ENCODE assay signal across 9 cellular contexts in the genomic region with DNA sequence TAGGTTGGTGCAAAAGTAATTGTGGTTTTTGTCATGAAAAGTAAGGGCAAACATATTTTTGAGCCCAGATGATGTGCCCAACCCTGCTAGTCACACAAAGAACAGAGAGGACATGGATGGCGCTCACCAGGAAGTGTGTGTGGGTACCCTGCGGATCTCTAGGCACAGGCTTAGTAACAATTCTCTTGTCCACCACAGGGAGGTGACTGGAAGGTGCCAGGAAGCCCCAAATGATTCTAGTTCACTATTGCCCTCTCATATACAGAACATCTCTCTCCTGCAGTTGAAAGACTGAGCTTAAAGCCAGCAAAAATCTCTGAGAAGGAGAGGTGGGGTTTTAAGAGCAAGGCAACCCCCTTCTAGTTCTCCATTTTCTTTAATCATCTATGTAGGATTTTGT.
DNase-seq lines count a peak whose midpoint lies in the region; ATAC-seq and TF ChIP-seq lines count a peak whose summit lies in the region.
"Had no signal": no experiment of that assay in that cellular context is flagged by ENCODE, and none has a peak within 500 bp of the region (broad histone marks: within the 10 kb centered on the region; RNA-seq: fewer than 3 reads in every experiment).

No MANE protein-coding gene starts in this region.

- CTCF ChIA-PET in SK-N-SH (lab: Yijun Ruan, JAX), result interaction anchor here (2.1 to 5.8 kb wide), 3 partner anchors 17 to 471 kb away, joined by 5 to 25 read pairs (median 14); no protein-coding TSS in a partner anchor
- CTCF ChIA-PET in PC-3 (lab: Charles Lee), result no interaction called here

- no peak overlapping the region for H3K4me2 ChIP-seq in SK-N-SH
- H3K4me2 ChIP-seq in PC-3 (ENCODE audit: low read length), result no peak overlapping the region

- no peak for DNase-seq in activated T-cell treated with anti-CD3 and anti-CD28 coated beads, Interleukin-2, amount 50 U/mL, for 4 hours
- no peak for DNase-seq in activated T-cell treated with anti-CD3 and anti-CD28 coated beads, Interleukin-2, amount 50 U/mL, for 24 hours
- DNase-seq in SK-N-SH (no peak), HuH-7.5 (ENCODE audit: low spot score) (no peak), PC-3 (no peak)
- DNase-seq: amniotic stem cell had no signal

- H3K36me3 Mint-ChIP-seq in activated T-cell treated with anti-CD3 and anti-CD28 coated beads, Interleukin-2, amount 50 U/mL, for 4 hours (ENCODE audit: insufficient read depth), result no peaks in the 10 kb centered on the region
- no peaks in the 10 kb centered on the region for H3K36me3 Mint-ChIP-seq in activated T-cell treated with anti-CD3 and anti-CD28 coated beads, Interleukin-2, amount 50 U/mL, for 24 hours (ENCODE audit: low read depth)
- peaks cover 20% of the 10 kb centered on the region for H3K36me3 Mint-ChIP-seq in stimulated activated memory B cell treated with anti-CD40 and anti-IgM and Interleukin-4, amounts not matched to agents 10 μg/mL and 1 μg/mL and 100 μg/mL, for 72 hours

- H3F3A ChIP-seq in SK-N-SH (replicated peaks; ENCODE audit: insufficient read depth) (no peaks in the 10 kb centered on the region), PC-3 (ENCODE audit: low read length, unreplicated experiment) (no peaks in the 10 kb centered on the region)

- no peak overlapping the region for H3K27ac ChIP-seq in SK-N-SH (ENCODE audit: low read depth in 2 of 2, low read length in 1 of 2)
- H3K27ac ChIP-seq in PC-3 (ENCODE audit: low read length), result no peak overlapping the region

- intact Hi-C loops in PC-3 (cut with micrococcal nuclease), result no loop called here

- BruUV-seq in PC-3 (replicated peaks; lab: Mats Ljungman, UMichigan), result no TSS peak

- POLR2A ChIA-PET in SK-N-SH (lab: Yijun Ruan, JAX), result interaction anchor here (0.6 kb wide), 1 partner anchor 379 kb away, joined by 3 read pairs; no protein-coding TSS in a partner anchor
- POLR2A ChIA-PET in PC-3 (lab: Charles Lee; ENCODE audit: unreplicated experiment), result no interaction called here

- no peak overlapping the region for H3K9ac ChIP-seq in SK-N-SH
- H3K9ac ChIP-seq in PC-3 (ENCODE audit: low read length), result no peak overlapping the region

- TF ChIP-seq CTCF in SK-N-SH (IDR thresholded peaks at IDR 0.05), result peak; percentile 20; the same call in 1 of the 2 replicates
- no peak; the same call in 1 of the 2 replicates for TF ChIP-seq CTCF in PC-3 (conservative IDR thresholded peaks at IDR 0.05; ENCODE audit: low read depth, low read length)

- H3K27me3 Mint-ChIP-seq in activated T-cell treated with anti-CD3 and anti-CD28 coated beads, Interleukin-2, amount 50 U/mL, for 4 hours (ENCODE audit: low read depth), result no peaks in the 10 kb centered on the region
- H3K27me3 Mint-ChIP-seq in activated T-cell treated with anti-CD3 and anti-CD28 coated beads, Interleukin-2, amount 50 U/mL, for 24 hours, result no peaks in the 10 kb centered on the region
- H3K27me3 Mint-ChIP-seq in stimulated activated memory B cell treated with anti-CD40 and anti-IgM and Interleukin-4, amounts not matched to agents 10 μg/mL and 1 μg/mL and 100 μg/mL, for 72 hours, result no peaks in the 10 kb centered on the region

- peak; percentile 80 to 82 for ATAC-seq in activated T-cell treated with anti-CD3 and anti-CD28 coated beads, Interleukin-2, amount 50 U/mL, for 4 hours
- peak; percentile 64 for ATAC-seq in HG02759 (IDR thresholded peaks at IDR 0.05; ENCODE audit: unreplicated experiment)
- peak; percentile 77 for ATAC-seq in stimulated activated memory B cell treated with anti-CD40 and anti-IgM and Interleukin-4, amounts not matched to agents 10 μg/mL and 1 μg/mL and 100 μg/mL, for 72 hours
- ATAC-seq in GM18519 (IDR thresholded peaks at IDR 0.05; ENCODE audit: low FRiP score, unreplicated experiment), result no peak
- ATAC-seq in PC-3, result no peak

- H4K20me1 ChIP-seq in SK-N-SH (ENCODE audit: insufficient read depth) (no peaks in the 10 kb centered on the region), PC-3 (ENCODE audit: low read length) (no peaks in the 10 kb centered on the region)

- H3K36me3 ChIP-seq in SK-N-SH (replicated peaks in 1 of 2; ENCODE audit: control insufficient read depth in 1 of 2, insufficient read depth in 2 of 2, low read length in 1 of 2), result peaks cover 0 to 5% of the 10 kb centered on the region in 2 experiments
- no peaks in the 10 kb centered on the region for H3K36me3 ChIP-seq in PC-3 (ENCODE audit: low read depth, low read length)

- H3K9me3 ChIP-seq in SK-N-SH (no peaks in the 10 kb centered on the region), PC-3 (ENCODE audit: low read length) (no peaks in the 10 kb centered on the region)

- no peak for TF ChIP-seq RAD21 in SK-N-SH (IDR thresholded peaks at IDR 0.05; ENCODE audit: low read length)

- peaks cover 42% of the 10 kb centered on the region for H3K4me1 Mint-ChIP-seq in activated T-cell treated with anti-CD3 and anti-CD28 coated beads, Interleukin-2, amount 50 U/mL, for 4 hours (ENCODE audit: low read depth)
- H3K4me1 Mint-ChIP-seq in activated T-cell treated with anti-CD3 and anti-CD28 coated beads, Interleukin-2, amount 50 U/mL, for 24 hours (ENCODE audit: low read depth), result peaks cover 46% of the 10 kb centered on the region
- H3K4me1 Mint-ChIP-seq in stimulated activated memory B cell treated with anti-CD40 and anti-IgM and Interleukin-4, amounts not matched to agents 10 μg/mL and 1 μg/mL and 100 μg/mL, for 72 hours, result peaks cover 52% of the 10 kb centered on the region

- WGBS in SK-N-SH (ENCODE audit: low lambda C conversion rate), result 95% methylated on average over 2 of the region's 2 CpGs

- H3K4me1 ChIP-seq in SK-N-SH (ENCODE audit: control insufficient read depth in 1 of 2, insufficient read depth in 2 of 2, low read depth in 1 of 2, low read length in 1 of 2), result peaks cover 0 to 11% of the 10 kb centered on the region in 2 experiments; a peak in 2 of 4 replicates
- H3K4me1 ChIP-seq in PC-3 (ENCODE audit: insufficient read depth, low read length), result peaks cover 34% of the 10 kb centered on the region

- no peaks in the 10 kb centered on the region for H3K9me2 ChIP-seq in SK-N-SH
- H3K9me2 ChIP-seq in PC-3 (replicated peaks; ENCODE audit: low read length), result no peaks in the 10 kb centered on the region

- H3K27me3 ChIP-seq in SK-N-SH (ENCODE audit: insufficient read depth), result no peaks in the 10 kb centered on the region
- no peaks in the 10 kb centered on the region for H3K27me3 ChIP-seq in PC-3 (ENCODE audit: low read length)

- H2AFZ ChIP-seq in SK-N-SH (ENCODE audit: low read depth), result no peak overlapping the region
- H2AFZ ChIP-seq in PC-3 (ENCODE audit: low read length), result no peak overlapping the region

- H3K4me3 Mint-ChIP-seq in activated T-cell treated with anti-CD3 and anti-CD28 coated beads, Interleukin-2, amount 50 U/mL, for 4 hours, result no peak overlapping the region
- H3K4me3 Mint-ChIP-seq in activated T-cell treated with anti-CD3 and anti-CD28 coated beads, Interleukin-2, amount 50 U/mL, for 24 hours, result no peak overlapping the region
- no peak overlapping the region for H3K4me3 Mint-ChIP-seq in stimulated activated memory B cell treated with anti-CD40 and anti-IgM and Interleukin-4, amounts not matched to agents 10 μg/mL and 1 μg/mL and 100 μg/mL, for 72 hours

- H3K79me2 ChIP-seq in SK-N-SH (ENCODE audit: insufficient read depth) (no peaks in the 10 kb centered on the region), PC-3 (ENCODE audit: low read length) (no peaks in the 10 kb centered on the region)

- no peak overlapping the region for H3K27ac Mint-ChIP-seq in activated T-cell treated with anti-CD3 and anti-CD28 coated beads, Interleukin-2, amount 50 U/mL, for 24 hours
- H3K27ac Mint-ChIP-seq in stimulated activated memory B cell treated with anti-CD40 and anti-IgM and Interleukin-4, amounts not matched to agents 10 μg/mL and 1 μg/mL and 100 μg/mL, for 72 hours, result peak overlapping the region; percentile 60

- no peaks in the 10 kb centered on the region for H3K9me3 Mint-ChIP-seq in activated T-cell treated with anti-CD3 and anti-CD28 coated beads, Interleukin-2, amount 50 U/mL, for 4 hours
- no peaks in the 10 kb centered on the region for H3K9me3 Mint-ChIP-seq in activated T-cell treated with anti-CD3 and anti-CD28 coated beads, Interleukin-2, amount 50 U/mL, for 24 hours
- H3K9me3 Mint-ChIP-seq in stimulated activated memory B cell treated with anti-CD40 and anti-IgM and Interleukin-4, amounts not matched to agents 10 μg/mL and 1 μg/mL and 100 μg/mL, for 72 hours, result no peaks in the 10 kb centered on the region

- no peak for TF ChIP-seq EP300 in SK-N-SH (IDR thresholded peaks at IDR 0.05; ENCODE audit: borderline replicate concordance in 1 of 2, low read depth in 1 of 2, low read length in 1 of 2)

- H3K4me3 ChIP-seq in SK-N-SH (ENCODE audit: low read depth in 2 of 2, low read length in 1 of 2) (no peak overlapping the region), PC-3 (ENCODE audit: low read length) (no peak overlapping the region)

TF ChIP-seq in SK-N-SH, 30 proteins besides CTCF, POLR2A, EP300 and RAD21:
- TF ChIP-seq FOXJ3 (CRISPR knock-in tag; IDR thresholded peaks at IDR 0.05), result no peak
- TF ChIP-seq, protein P1, sequence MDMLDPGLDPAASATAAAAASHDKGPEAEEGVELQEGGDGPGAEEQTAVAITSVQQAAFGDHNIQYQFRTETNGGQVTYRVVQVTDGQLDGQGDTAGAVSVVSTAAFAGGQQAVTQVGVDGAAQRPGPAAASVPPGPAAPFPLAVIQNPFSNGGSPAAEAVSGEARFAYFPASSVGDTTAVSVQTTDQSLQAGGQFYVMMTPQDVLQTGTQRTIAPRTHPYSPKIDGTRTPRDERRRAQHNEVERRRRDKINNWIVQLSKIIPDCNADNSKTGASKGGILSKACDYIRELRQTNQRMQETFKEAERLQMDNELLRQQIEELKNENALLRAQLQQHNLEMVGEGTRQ (IDR thresholded peaks at IDR 0.05; ENCODE audit: borderline replicate concordance, low read depth, low read length), result no peak
- no peak for TF ChIP-seq CHD2 (IDR thresholded peaks at IDR 0.05; ENCODE audit: low read length, partially characterized antibody)

Comparison
In these comparisons a context has a peak if more than half of its experiments do, and no peak if none do; other contexts are left out.
1. ATAC-seq: peak in activated T-cell treated with anti-CD3 and anti-CD28 coated beads, Interleukin-2, amount 50 U/mL, for 4 hours (2 of 2), HG02759 (single experiment) and stimulated activated memory B cell treated with anti-CD40 and anti-IgM and Interleukin-4, amounts not matched to agents 10 μg/mL and 1 μg/mL and 100 μg/mL, for 72 hours (single experiment); none in GM18519 (single experiment) and PC-3 (single experiment).